In the genomic region with DNA sequence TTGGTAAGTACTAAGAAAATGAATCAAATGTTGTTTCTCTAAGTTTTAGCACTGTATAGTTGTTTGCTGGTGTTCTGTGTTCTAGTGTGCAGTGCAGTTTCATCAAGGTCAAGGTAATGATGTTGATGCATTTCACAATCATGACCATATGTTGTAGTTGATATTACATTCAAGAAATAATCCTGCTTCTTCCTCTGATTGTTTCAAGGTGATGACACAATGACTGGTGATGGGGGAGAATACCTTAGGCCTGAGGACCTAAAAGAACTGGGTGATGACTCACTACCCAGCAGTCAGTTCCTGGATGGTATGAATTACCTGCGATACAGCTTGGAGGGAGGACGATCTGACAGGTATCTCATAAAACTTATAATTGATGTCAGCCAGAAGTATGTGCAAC, we compare ENCODE assay signal across 21 cellular contexts.
"Had no signal": no experiment of that assay in that cellular context is flagged by ENCODE, and none has a peak within 500 bp of the region (broad histone marks: within the 10 kb centered on the region; RNA-seq: fewer than 3 reads in every experiment).

No MANE protein-coding gene starts in this region.

- H3K4me3 Mint-ChIP-seq: activated CD8-positive, alpha-beta T cell treated with anti-CD3 and anti-CD28 coated beads, Interleukin-2, amount 10 ng/mL, durations not matched to agents 7 days and 5 days; central memory CD8-positive, alpha-beta T cell; nephron; T-helper 1 cell treated with Interleukin-12 subunit alpha and Interleukin-12 subunit beta and Interleukin-4 antibody, amounts not matched to agents 30 μg/mL and 1 μg/mL, for 36 hours had no signal

- DNase-seq: activated CD4-positive, alpha-beta T cell treated with anti-CD3 and anti-CD28 coated beads for 48 hours; activated CD8-positive, alpha-beta memory T cell treated with anti-CD3 and anti-CD28 coated beads, Interleukin-2, amount 50 U/mL, for 4 hours; activated CD8-positive, alpha-beta T cell treated with anti-CD3 and anti-CD28 coated beads, Interleukin-2, amount 10 ng/mL, durations not matched to agents 7 days and 5 days; activated gamma-delta T cell; activated T-cell treated with anti-CD3 and anti-CD28 coated beads, Interleukin-2, amount 50 U/mL, for 48 hours; amygdala; body of pancreas; cortex of kidney; effector memory CD4-positive, alpha-beta T cell; nucleus accumbens; stimulated activated CD4-positive, alpha-beta T cell treated with anti-CD3 and anti-CD28 coated beads, Interleukin-4, amount 100 ng/mL, for 4 hours; stimulated activated CD8-positive, alpha-beta memory T cell treated with anti-CD3 and anti-CD28 coated beads, Interleukin-4, amount 100 ng/mL, for 48 hours; stimulated activated naive CD8-positive, alpha-beta T cell treated with anti-CD3 and anti-CD28 coated beads, Interleukin-15, Interleukin-2, amounts not matched to agents 100 U/mL and 50 U/mL, for 24 hours; transverse colon had no signal

- H3K4me3 ChIP-seq: body of pancreas, hepatocyte, right atrium auricular region, skin epidermis, transverse colon had no signal

- H3K4me1 ChIP-seq: body of pancreas, right atrium auricular region, transverse colon had no signal

- ATAC-seq: activated CD8-positive, alpha-beta T cell treated with anti-CD3 and anti-CD28 coated beads, Interleukin-2, amount 10 ng/mL, durations not matched to agents 7 days and 5 days; activated naive CD4-positive, alpha-beta T cell treated with anti-CD3 and anti-CD28 coated beads, Interleukin-2, amount 50 U/mL, for 72 hours; body of pancreas; stimulated activated naive CD8-positive, alpha-beta T cell treated with anti-CD3 and anti-CD28 coated beads, Interleukin-15, Interleukin-2, amounts not matched to agents 100 U/mL and 50 U/mL, for 24 hours had no signal

- H3K36me3 ChIP-seq: transverse colon had no signal

- H3K9me3 Mint-ChIP-seq: activated naive CD4-positive, alpha-beta T cell treated with anti-CD3 and anti-CD28 coated beads, Interleukin-2, amount 50 U/mL, for 72 hours; central memory CD8-positive, alpha-beta T cell; nephron; T-helper 1 cell treated with Interleukin-12 subunit alpha and Interleukin-12 subunit beta and Interleukin-4 antibody, amounts not matched to agents 30 μg/mL and 1 μg/mL, for 36 hours had no signal

- H3K27ac ChIP-seq: body of pancreas, hepatocyte, right atrium auricular region, skin epidermis, transverse colon had no signal

- H3K27ac Mint-ChIP-seq: activated CD8-positive, alpha-beta T cell treated with anti-CD3 and anti-CD28 coated beads, Interleukin-2, amount 10 ng/mL, durations not matched to agents 7 days and 5 days; activated naive CD4-positive, alpha-beta T cell treated with anti-CD3 and anti-CD28 coated beads, Interleukin-2, amount 50 U/mL, for 72 hours; nephron; T-helper 1 cell treated with Interleukin-12 subunit alpha and Interleukin-12 subunit beta and Interleukin-4 antibody, amounts not matched to agents 30 μg/mL and 1 μg/mL, for 36 hours had no signal

- H3K36me3 Mint-ChIP-seq: activated naive CD4-positive, alpha-beta T cell treated with anti-CD3 and anti-CD28 coated beads, Interleukin-2, amount 50 U/mL, for 72 hours had no signal

- H3K4me1 Mint-ChIP-seq: central memory CD8-positive, alpha-beta T cell; nephron had no signal

- H3K4me2 ChIP-seq: hepatocyte had no signal

- H3K79me2 ChIP-seq: hepatocyte had no signal

- H3K27me3 ChIP-seq: body of pancreas, hepatocyte, right atrium auricular region, transverse colon had no signal
